Comparison of ENCODE assay signal across 25 cellular contexts in the genomic region with DNA sequence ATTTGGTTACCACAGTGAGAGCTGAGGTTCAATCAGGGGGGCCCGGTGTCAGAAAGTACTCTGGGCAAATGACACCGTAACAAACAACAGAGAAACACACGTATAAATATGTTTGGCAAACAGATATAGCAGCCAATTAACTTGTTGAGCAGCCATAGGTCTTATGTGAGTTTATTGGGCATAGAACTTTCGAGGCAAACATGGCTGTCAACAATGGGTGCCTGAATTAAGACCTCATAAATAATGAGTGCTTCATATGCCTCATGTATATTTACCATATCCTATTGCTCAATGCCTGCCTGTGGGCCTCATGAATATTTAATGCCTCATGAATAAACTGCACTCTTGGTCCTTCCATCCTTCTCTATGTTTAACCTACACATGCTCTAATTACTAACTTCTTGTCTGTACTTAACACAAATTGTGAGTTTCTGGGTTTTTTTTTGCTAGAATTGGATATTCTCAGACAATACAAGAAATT.
"Had no signal": no experiment of that assay in that cellular context is flagged by ENCODE, and none has a peak within 500 bp of the region (broad histone marks: within the 10 kb centered on the region; RNA-seq: fewer than 3 reads in every experiment).

No MANE protein-coding gene starts in this region.

- H3K27ac ChIP-seq: colonic mucosa, dorsolateral prefrontal cortex, esophagus muscularis mucosa, left ventricle myocardium inferior, neural progenitor cell, spleen, testis, uterus, VCaP had no signal

- H3K4me2 ChIP-seq: neural progenitor cell had no signal

- H3K9ac ChIP-seq: neural progenitor cell had no signal

- DNase-seq: activated CD4-positive, alpha-beta T cell treated with anti-CD3 and anti-CD28 coated beads, Interleukin-2, amount 10 ng/mL, durations not matched to agents 24 days and 14 days; activated CD8-positive, alpha-beta memory T cell treated with anti-CD3 and anti-CD28 coated beads, Interleukin-2, amount 10 ng/mL, durations not matched to agents 7 days and 5 days; activated CD8-positive, alpha-beta T cell treated with anti-CD3 and anti-CD28 coated beads for 36 hours; activated effector memory CD4-positive, alpha-beta T cell treated with anti-CD3 and anti-CD28 coated beads, Interleukin-2, amount 50 U/mL, for 16 hours; activated naive CD4-positive, alpha-beta T cell treated with anti-CD3 and anti-CD28 coated beads, Interleukin-2, amount 10 ng/mL, durations not matched to agents 7 days and 5 days; activated T-cell treated with anti-CD3 and anti-CD28 coated beads for 4 hours; amygdala; colonic mucosa; dorsolateral prefrontal cortex; effector memory CD8-positive, alpha-beta T cell; glutamatergic neuron; hypothalamus; left ventricle myocardium inferior; naive thymus-derived CD4-positive, alpha-beta T cell; retina; spleen; stimulated activated CD4-positive, alpha-beta T cell treated with anti-CD3 and anti-CD28 coated beads, Interleukin-4, amount 100 ng/mL, for 1 hour; stimulated activated naive CD4-positive, alpha-beta T cell; testis; trophoblast cell; uterus had no signal

- H3K4me3 ChIP-seq: colonic mucosa, dorsolateral prefrontal cortex, esophagus muscularis mucosa, left ventricle myocardium inferior, neural progenitor cell, spleen, testis, uterus had no signal

- H3K4me1 ChIP-seq: colonic mucosa, esophagus muscularis mucosa, left ventricle myocardium inferior, neural progenitor cell, spleen, testis, uterus had no signal

- H3K9me3 ChIP-seq: colonic mucosa, esophagus muscularis mucosa, left ventricle myocardium inferior, spleen, testis, uterus had no signal

- H3K36me3 ChIP-seq: colonic mucosa, esophagus muscularis mucosa, left ventricle myocardium inferior, neural progenitor cell, spleen, uterus had no signal

- H3K27me3 ChIP-seq: colonic mucosa, dorsolateral prefrontal cortex, esophagus muscularis mucosa, neural progenitor cell, spleen, testis, uterus had no signal

- H2AFZ ChIP-seq: neural progenitor cell had no signal

- ATAC-seq: activated CD4-positive, CD25-positive, alpha-beta regulatory T cell treated with anti-CD3 and anti-CD28 coated beads, Interleukin-2, amount 50 U/mL, for 24 hours; activated CD8-positive, alpha-beta memory T cell treated with anti-CD3 and anti-CD28 coated beads, Interleukin-2, amount 10 ng/mL, durations not matched to agents 7 days and 5 days; activated CD8-positive, alpha-beta T cell treated with anti-CD3 and anti-CD28 coated beads for 36 hours; effector memory CD8-positive, alpha-beta T cell; naive thymus-derived CD4-positive, alpha-beta T cell had no signal
